16 cellular contexts compared by ENCODE assay signal in the genomic region with DNA sequence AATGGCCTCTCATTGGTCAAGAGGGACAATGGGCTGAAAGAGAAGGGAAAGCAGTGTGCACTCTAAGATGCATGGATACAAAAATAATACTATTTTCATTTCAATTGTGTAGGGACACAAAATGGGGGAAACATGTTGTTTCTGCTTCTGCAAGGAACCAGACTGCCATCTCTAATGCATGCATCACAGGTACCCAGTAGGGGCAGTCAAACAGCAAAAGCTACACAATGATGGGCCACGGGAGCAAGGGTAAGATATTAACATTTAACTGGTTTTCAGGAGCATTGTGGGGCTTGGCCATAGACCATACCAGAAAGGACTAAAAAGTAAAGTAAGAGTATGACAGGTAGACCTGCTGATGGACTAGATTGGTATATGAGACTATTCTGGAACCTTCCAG.
DNase-seq lines count a peak whose midpoint lies in the region; ATAC-seq and TF ChIP-seq lines count a peak whose summit lies in the region.
"Had no signal": no experiment of that assay in that cellular context is flagged by ENCODE, and none has a peak within 500 bp of the region (broad histone marks: within the 10 kb centered on the region; RNA-seq: fewer than 3 reads in every experiment).

No MANE protein-coding gene starts in this region.

- DNase-seq in HFF-Myc (ENCODE audit: extremely low read depth, low read depth) (no peak), endodermal cell (no peak), neural progenitor cell (ENCODE audit: low spot score) (no peak), tibial artery (no peak)
- DNase-seq: AML-193; C1 segment of cervical spinal cord; CD4-positive, alpha-beta memory T cell; DMS79; GOT3; KG1 had no signal

- no peaks in the 10 kb centered on the region for H3K36me3 Mint-ChIP-seq in endodermal cell (ENCODE audit: low read depth)
- no peaks in the 10 kb centered on the region for H3K36me3 Mint-ChIP-seq in neural progenitor cell
- H3K36me3 Mint-ChIP-seq: CD4-positive, alpha-beta memory T cell had no signal

- no peaks in the 10 kb centered on the region for H3F3A ChIP-seq in neural progenitor cell (ENCODE audit: low read depth)

- H3K27me3 ChIP-seq in endodermal cell (ENCODE audit: control insufficient read depth, insufficient read depth, low read length, poor library complexity, severe bottlenecking) (no peaks in the 10 kb centered on the region), neural progenitor cell (no peaks in the 10 kb centered on the region), tibial artery (no peaks in the 10 kb centered on the region)

- ATAC-seq in HG03432 (IDR thresholded peaks at IDR 0.05; ENCODE audit: unreplicated experiment) (no peak), HG03439 (IDR thresholded peaks at IDR 0.05; ENCODE audit: unreplicated experiment) (no peak)
- ATAC-seq: GM12878, HCT116 had no signal

- H3K4me1 Mint-ChIP-seq in endodermal cell: no peaks in the 10 kb centered on the region
- no peaks in the 10 kb centered on the region for H3K4me1 Mint-ChIP-seq in neural progenitor cell
- H3K4me1 Mint-ChIP-seq: CD4-positive, alpha-beta memory T cell had no signal

- H3K9ac ChIP-seq in endodermal cell (ENCODE audit: extremely low read depth, low read length, poor library complexity, severe bottlenecking): no peak overlapping the region
- H3K9ac ChIP-seq in neural progenitor cell: no peak overlapping the region

- no peaks in the 10 kb centered on the region for H3K36me3 ChIP-seq in endodermal cell (ENCODE audit: control insufficient read depth, insufficient read depth, low read length)
- H3K36me3 ChIP-seq in neural progenitor cell: no peaks in the 10 kb centered on the region
- no peaks in the 10 kb centered on the region for H3K36me3 ChIP-seq in tibial artery

- H3K27ac Mint-ChIP-seq in endodermal cell: no peak overlapping the region
- no peak overlapping the region for H3K27ac Mint-ChIP-seq in neural progenitor cell
- H3K27ac Mint-ChIP-seq: CD4-positive, alpha-beta memory T cell had no signal

- H3K9me3 ChIP-seq in endodermal cell (ENCODE audit: control insufficient read depth, low read length) (peaks cover 22% of the 10 kb centered on the region), neural progenitor cell (ENCODE audit: low read depth) (no peaks in the 10 kb centered on the region), tibial artery (peaks cover 0 to 21% (median 15%) of the 10 kb centered on the region in 3 donors)

- H3K4me3 ChIP-seq in HFF-Myc (replicated peaks; ENCODE audit: low read depth, low read length) (no peak overlapping the region), endodermal cell (ENCODE audit: low read length) (no peak overlapping the region), neural progenitor cell (no peak overlapping the region), tibial artery (no peak overlapping the region)
- H3K4me3 ChIP-seq: GM12878 had no signal

- WGBS in endodermal cell (ENCODE audit: insufficient coverage in 1 of 2, insufficient read length in 1 of 2), 2 experiments: 97% methylated on average over 1 of the region's 1 CpG; no CpG with 5 or more reads in 1 of the 2 experiments

- H3K27me3 Mint-ChIP-seq in endodermal cell (ENCODE audit: insufficient read depth) (peaks cover 4% of the 10 kb centered on the region), neural progenitor cell (ENCODE audit: insufficient read depth, low read depth) (no peaks in the 10 kb centered on the region)
- H3K27me3 Mint-ChIP-seq: CD4-positive, alpha-beta memory T cell; IgD-negative memory B cell had no signal

- no peak overlapping the region for H3K4me3 Mint-ChIP-seq in endodermal cell
- H3K4me3 Mint-ChIP-seq in neural progenitor cell: no peak overlapping the region
- H3K4me3 Mint-ChIP-seq: CD4-positive, alpha-beta memory T cell; IgD-negative memory B cell had no signal

- no peak overlapping the region for H2AFZ ChIP-seq in neural progenitor cell (replicated peaks)

- no peaks in the 10 kb centered on the region for H4K20me1 ChIP-seq in neural progenitor cell (ENCODE audit: low read depth)

- H3K4me2 ChIP-seq in neural progenitor cell: no peak overlapping the region

- H3K4me1 ChIP-seq in endodermal cell (ENCODE audit: control insufficient read depth, insufficient read depth, low read length) (no peaks in the 10 kb centered on the region), neural progenitor cell (no peaks in the 10 kb centered on the region), tibial artery (no peaks in the 10 kb centered on the region)

- no peak overlapping the region for H3K27ac ChIP-seq in C4-2B
- H3K27ac ChIP-seq in endodermal cell (ENCODE audit: low read depth, low read length): no peak overlapping the region
- H3K27ac ChIP-seq in neural progenitor cell: no peak overlapping the region
- H3K27ac ChIP-seq in tibial artery: no peak overlapping the region

- peaks cover 19% of the 10 kb centered on the region for H3K9me3 Mint-ChIP-seq in endodermal cell
- peaks cover 28% of the 10 kb centered on the region for H3K9me3 Mint-ChIP-seq in neural progenitor cell

- no peaks in the 10 kb centered on the region for H3K79me2 ChIP-seq in neural progenitor cell (ENCODE audit: low read depth)

- intact Hi-C loops in tibial artery (cut with DNase I; ENCODE audit: low total_unique reads): no loop called here

- peak; percentile 18; the same call in 1 of the 2 replicates for TF ChIP-seq CTCF in C4-2B (conservative IDR thresholded peaks at IDR 0.05)
- TF ChIP-seq CTCF in HFF-Myc (IDR thresholded peaks at IDR 0.05; ENCODE audit: low read depth, low read length, missing control alignments): peak; percentile 7
- peak; percentile 66 for TF ChIP-seq CTCF in endodermal cell (conservative IDR thresholded peaks at IDR 0.05)
- TF ChIP-seq CTCF in neural progenitor cell (IDR thresholded peaks at IDR 0.05): peak; percentile 16
- no peak for TF ChIP-seq CTCF in tibial artery (IDR thresholded peaks at IDR 0.05)

Comparison
In these comparisons a context has a peak if more than half of its experiments do, and no peak if none do; other contexts are left out.
1. CTCF ChIP-seq: peak in C4-2B (single experiment), HFF-Myc (single experiment), endodermal cell (single experiment) and neural progenitor cell (single experiment); none in tibial artery (0 of 2).